ENCODE assay signal across 1 cellular context in the genomic region with DNA sequence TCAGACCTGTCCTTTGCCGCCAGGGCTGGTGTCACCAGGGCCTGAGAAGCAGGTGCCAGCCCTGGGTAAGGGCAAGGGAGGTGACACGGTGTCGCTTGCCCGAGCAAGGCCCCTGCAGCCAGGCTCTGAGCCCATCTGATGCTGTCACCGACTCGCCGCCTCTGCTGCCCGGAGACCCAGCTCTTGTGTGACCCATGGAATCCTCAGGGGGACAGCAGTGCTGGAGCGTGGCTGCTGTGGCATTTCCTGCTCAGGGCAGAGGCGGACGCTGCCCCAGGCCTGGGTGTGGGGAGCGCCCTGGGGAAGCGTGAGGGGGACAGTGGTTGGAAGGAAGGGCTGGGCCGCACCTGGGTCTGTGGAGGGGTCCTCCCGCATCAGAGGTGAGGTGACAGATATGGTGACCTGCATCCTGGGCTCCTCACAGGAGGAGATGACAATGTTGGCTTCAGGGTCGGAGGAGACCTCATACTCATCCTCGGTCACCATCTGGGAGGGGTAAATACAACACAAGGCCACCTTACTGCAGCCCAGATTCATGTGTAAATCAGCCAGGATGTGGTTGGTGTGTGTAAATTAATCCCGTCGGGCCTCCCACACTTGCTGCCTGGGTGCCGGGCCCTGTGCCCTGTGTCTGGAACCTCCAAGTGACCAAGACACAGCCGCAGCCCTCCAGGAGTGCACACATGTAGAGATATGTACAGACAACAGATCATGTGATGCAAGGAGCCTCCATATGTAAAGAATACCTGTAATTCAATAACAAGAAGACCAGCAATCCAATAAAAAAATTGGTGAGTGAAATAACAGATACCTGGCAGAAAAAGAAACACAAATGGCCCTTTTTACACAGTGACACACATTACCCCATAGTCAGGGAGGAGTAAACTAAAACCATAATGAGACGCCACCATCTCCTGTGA.
TF ChIP-seq lines count a peak whose summit lies in the region.

No MANE protein-coding gene starts in this region.

TF ChIP-seq in H1, 55 proteins besides CTCF, POLR2A, EP300 and RAD21:
- TF ChIP-seq KDM5A (IDR thresholded peaks at IDR 0.05; ENCODE audit: low read length) (no peak), SIX5 (IDR thresholded peaks at IDR 0.05; ENCODE audit: low read depth, low read length) (no peak), KDM1A (IDR thresholded peaks at IDR 0.05; ENCODE audit: borderline replicate concordance, low read length) (peak; percentile 67; the same call in 1 of the 2 replicates), MAFK (IDR thresholded peaks at IDR 0.05; ENCODE audit: low read depth, low read length) (no peak)
- TF ChIP-seq, protein P1, sequence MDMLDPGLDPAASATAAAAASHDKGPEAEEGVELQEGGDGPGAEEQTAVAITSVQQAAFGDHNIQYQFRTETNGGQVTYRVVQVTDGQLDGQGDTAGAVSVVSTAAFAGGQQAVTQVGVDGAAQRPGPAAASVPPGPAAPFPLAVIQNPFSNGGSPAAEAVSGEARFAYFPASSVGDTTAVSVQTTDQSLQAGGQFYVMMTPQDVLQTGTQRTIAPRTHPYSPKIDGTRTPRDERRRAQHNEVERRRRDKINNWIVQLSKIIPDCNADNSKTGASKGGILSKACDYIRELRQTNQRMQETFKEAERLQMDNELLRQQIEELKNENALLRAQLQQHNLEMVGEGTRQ (IDR thresholded peaks at IDR 0.05; ENCODE audit: low read length), result no peak
TF ChIP-seq in H1: peak in this region for 1.
